Comparison of ENCODE assay signal across 16 cellular contexts in the genomic region with DNA sequence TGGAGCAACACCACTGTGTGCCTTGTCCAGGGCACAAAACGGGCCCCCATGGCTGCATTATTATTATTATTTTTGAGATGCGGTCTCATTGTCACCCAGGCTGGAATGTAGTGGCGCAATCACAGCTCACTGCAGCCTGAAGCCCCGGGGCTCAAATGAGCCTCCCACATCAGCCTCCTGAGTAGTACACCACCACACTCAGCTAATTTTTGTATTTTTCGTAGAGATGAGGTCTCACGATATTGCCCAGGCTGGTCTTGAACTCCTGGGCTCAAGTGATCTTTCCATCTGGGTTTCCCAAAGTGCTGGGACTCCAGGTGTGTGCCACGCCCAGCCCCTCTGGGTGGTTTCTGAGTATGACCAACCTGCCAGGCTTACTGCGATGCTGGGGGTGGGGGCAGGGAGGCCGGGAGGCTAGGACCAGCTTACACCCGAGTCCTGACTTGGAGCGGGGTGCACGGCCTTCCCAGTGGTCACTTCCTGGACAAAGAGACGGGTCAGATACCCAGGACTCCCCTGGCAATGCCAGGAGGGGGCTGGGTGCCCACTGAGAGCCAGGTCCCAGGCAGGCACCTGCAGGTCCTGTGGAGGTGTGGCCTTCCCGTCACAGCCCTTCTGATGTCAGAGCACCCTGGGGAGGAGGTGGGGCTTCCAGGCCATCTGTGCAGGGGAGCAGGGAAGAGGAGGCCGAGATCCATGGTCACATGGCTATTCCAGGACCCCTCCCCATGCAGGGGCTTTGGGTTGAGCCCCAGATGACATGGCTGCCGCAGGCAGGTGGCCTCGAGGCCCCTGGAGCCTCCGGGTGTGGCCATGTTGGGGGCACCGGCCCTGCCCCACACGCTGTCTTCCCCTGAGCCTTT. TPM values are rescaled to one million over a fixed set of nuclear protein-coding genes. Genes with fewer than 3 reads are reported as not detected.
DNase-seq lines count a peak whose midpoint lies in the region; ATAC-seq and TF ChIP-seq lines count a peak whose summit lies in the region.
"Had no signal": no experiment of that assay in that cellular context is flagged by ENCODE, and none has a peak within 500 bp of the region (broad histone marks: within the 10 kb centered on the region; RNA-seq: fewer than 3 reads in every experiment).

No MANE protein-coding gene starts in this region.

- TF ChIP-seq CTCF in SK-N-SH (IDR thresholded peaks at IDR 0.05) (no peak), stomach (IDR thresholded peaks at IDR 0.05) (no peak)

- no peaks in the 10 kb centered on the region for H3K9me3 ChIP-seq in SK-N-SH
- no peaks in the 10 kb centered on the region for H3K9me3 ChIP-seq in stomach
- H3K9me3 ChIP-seq: adrenal gland, right lobe of liver had no signal

- H2AFZ ChIP-seq in SK-N-SH (ENCODE audit: low read depth): no peak overlapping the region

- no peaks in the 10 kb centered on the region for H3K79me2 ChIP-seq in SK-N-SH (ENCODE audit: insufficient read depth)

- H3K27ac ChIP-seq in SK-N-SH (ENCODE audit: low read depth in 2 of 2, low read length in 1 of 2): no peak overlapping the region
- H3K27ac ChIP-seq in stomach: peak overlapping the region; percentile 74 to 86 (median 83)
- H3K27ac ChIP-seq: adrenal gland, right lobe of liver had no signal

- intact Hi-C loops in stomach (cut with DNase I; ENCODE audit: low total_unique reads): no loop called here

- no peak for TF ChIP-seq RAD21 in SK-N-SH (IDR thresholded peaks at IDR 0.05; ENCODE audit: low read length)

- ATAC-seq in SK-N-SH treated with all-trans-retinoic acid at 6 μM for 48 hours (no peak), esophagus mucosa (peak; percentile 64)

- H3K4me1 ChIP-seq in SK-N-SH (ENCODE audit: control insufficient read depth in 1 of 2, insufficient read depth in 2 of 2, low read depth in 1 of 2, low read length in 1 of 2): peaks cover 0 to 4% of the 10 kb centered on the region in 2 experiments; a peak in 1 of 4 replicates
- peaks cover 47 to 70% (median 53%) of the 10 kb centered on the region in 4 donors for H3K4me1 ChIP-seq in stomach

- POLR2A ChIA-PET in SK-N-SH (lab: Yijun Ruan, JAX): interaction anchor here (1.2 kb wide), 1 partner anchor 77 kb away, joined by 3 read pairs; no protein-coding TSS in a partner anchor

- peak; percentile 36 for DNase-seq in SK-N-SH
- DNase-seq in NCI-H2196 (lab: John Stamatoyannopoulos, UW; ENCODE audit: unreplicated experiment): peak; percentile 69
- no peak for DNase-seq in stomach
- no peak for DNase-seq in UCSD-AML1 (lab: John Stamatoyannopoulos, UW; ENCODE audit: unreplicated experiment)
- no peak for DNase-seq in foreskin melanocyte
- no peak for DNase-seq in OCI-M1 (lab: John Stamatoyannopoulos, UW)
- DNase-seq: stimulated activated CD8-positive, alpha-beta memory T cell treated with anti-CD3 and anti-CD28 coated beads, Interleukin-4, amount 100 ng/mL, for 48 hours had no signal

- no peaks in the 10 kb centered on the region for H3K27me3 ChIP-seq in SK-N-SH (ENCODE audit: insufficient read depth)
- peaks cover 0 to 36% (median 28%) of the 10 kb centered on the region in 3 donors for H3K27me3 ChIP-seq in stomach
- H3K27me3 ChIP-seq: right lobe of liver had no signal

- TF ChIP-seq EP300 in SK-N-SH (IDR thresholded peaks at IDR 0.05; ENCODE audit: borderline replicate concordance in 1 of 2, low read depth in 1 of 2, low read length in 1 of 2) (no peak), stomach (IDR thresholded peaks at IDR 0.05) (no peak)

- no peaks in the 10 kb centered on the region for H3K9me2 ChIP-seq in SK-N-SH

- no peaks in the 10 kb centered on the region for H3F3A ChIP-seq in SK-N-SH (replicated peaks; ENCODE audit: insufficient read depth)

- H3K9ac ChIP-seq in SK-N-SH: no peak overlapping the region

- no peaks in the 10 kb centered on the region for H3K36me3 ChIP-seq in SK-N-SH (replicated peaks in 1 of 2; ENCODE audit: control insufficient read depth in 1 of 2, insufficient read depth in 2 of 2, low read length in 1 of 2)
- no peaks in the 10 kb centered on the region for H3K36me3 ChIP-seq in stomach
- H3K36me3 ChIP-seq: adrenal gland, right lobe of liver had no signal

- WGBS in SK-N-SH (ENCODE audit: low lambda C conversion rate): 88% methylated on average over 11 of the region's 20 CpGs
- 62 to 75% (median 68%) methylated on average over 19 to 20 of the region's 20 CpGs for WGBS in stomach, 5 donors

- H3K4me3 ChIP-seq in SK-N-SH (ENCODE audit: low read depth in 2 of 2, low read length in 1 of 2): no peak overlapping the region
- no peak overlapping the region for H3K4me3 ChIP-seq in stomach
- H3K4me3 ChIP-seq: adrenal gland, right lobe of liver had no signal

- no peak overlapping the region for H3K4me2 ChIP-seq in SK-N-SH

- no peak for TF ChIP-seq POLR2A in stomach (IDR thresholded peaks at IDR 0.05)

- CTCF ChIA-PET in SK-N-SH (lab: Yijun Ruan, JAX): interaction anchor here (1.1 to 1.4 kb wide), 2 partner anchors 9 to 112 kb away, joined by 3 to 4 read pairs; a partner anchor contains a TSS

- H4K20me1 ChIP-seq in SK-N-SH (ENCODE audit: insufficient read depth): no peaks in the 10 kb centered on the region

TF ChIP-seq in SK-N-SH, 30 proteins besides CTCF, POLR2A, EP300 and RAD21 (continues in another document):
- TF ChIP-seq SMC3 (IDR thresholded peaks at IDR 0.05; ENCODE audit: low read depth, low read length) (no peak), NFIC (IDR thresholded peaks at IDR 0.05; ENCODE audit: borderline replicate concordance) (no peak), NRF1 (IDR thresholded peaks at IDR 0.05; ENCODE audit: low read depth, low read length) (no peak), RXRA (IDR thresholded peaks at IDR 0.05; ENCODE audit: borderline replicate concordance, low read depth) (no peak), MXI1 (IDR thresholded peaks at IDR 0.05; ENCODE audit: low read depth, low read length) (no peak)
- TF ChIP-seq, protein P1, sequence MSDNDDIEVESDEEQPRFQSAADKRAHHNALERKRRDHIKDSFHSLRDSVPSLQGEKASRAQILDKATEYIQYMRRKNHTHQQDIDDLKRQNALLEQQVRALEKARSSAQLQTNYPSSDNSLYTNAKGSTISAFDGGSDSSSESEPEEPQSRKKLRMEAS (IDR thresholded peaks at IDR 0.05; ENCODE audit: low read depth): no peak

TF ChIP-seq in SK-N-SH treated with all-trans-retinoic acid at 6 μM for 48 hours, 23 proteins besides CTCF, POLR2A, EP300 and RAD21:
- TF ChIP-seq OSR1 (CRISPR knock-in tag; IDR thresholded peaks at IDR 0.05): no peak
- TF ChIP-seq, protein P2, sequence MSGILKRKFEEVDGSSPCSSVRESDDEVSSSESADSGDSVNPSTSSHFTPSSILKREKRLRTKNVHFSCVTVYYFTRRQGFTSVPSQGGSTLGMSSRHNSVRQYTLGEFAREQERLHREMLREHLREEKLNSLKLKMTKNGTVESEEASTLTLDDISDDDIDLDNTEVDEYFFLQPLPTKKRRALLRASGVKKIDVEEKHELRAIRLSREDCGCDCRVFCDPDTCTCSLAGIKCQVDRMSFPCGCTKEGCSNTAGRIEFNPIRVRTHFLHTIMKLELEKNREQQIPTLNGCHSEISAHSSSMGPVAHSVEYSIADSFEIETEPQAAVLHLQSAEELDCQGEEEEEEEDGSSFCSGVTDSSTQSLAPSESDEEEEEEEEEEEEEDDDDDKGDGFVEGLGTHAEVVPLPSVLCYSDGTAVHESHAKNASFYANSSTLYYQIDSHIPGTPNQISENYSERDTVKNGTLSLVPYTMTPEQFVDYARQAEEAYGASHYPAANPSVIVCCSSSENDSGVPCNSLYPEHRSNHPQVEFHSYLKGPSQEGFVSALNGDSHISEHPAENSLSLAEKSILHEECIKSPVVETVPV (CRISPR knock-in tag; IDR thresholded peaks at IDR 0.05): no peak
- no peak for TF ChIP-seq SNAI2 (CRISPR knock-in tag; IDR thresholded peaks at IDR 0.05)

RNA-seq across cellular contexts. Expression of a gene that starts 8.3 kb away (rescaled TPM):
- polyA plus RNA-seq in SK-N-SH (2012; rRNA removed) (3.9 and 4.2 TPM in 2 replicates), stomach (1 to 10 TPM; 1.5 to 2.7 (median 2.0) TPM)
- polyA plus RNA-seq in SK-N-SH (2012; cell fraction: cytosol; rRNA removed): 2.9 and 3.4 TPM in 2 replicates
- 5.1 and 6.5 TPM in 2 replicates for polyA plus RNA-seq in SK-N-SH (2012; cell fraction: nucleus; rRNA removed)
- total RNA-seq in esophagus mucosa (20.4 TPM), stomach (100 to 1,000 TPM in 1 of 5 donors, 10 to 100 TPM in 2, 1 to 10 TPM in 2; 1.2 to 323 (median 14.6) TPM)
- total RNA-seq: fibroblast of lung, LHCN-M2 had no signal

RNA-seq across cellular contexts. Expression of a gene that starts 32.9 kb away (rescaled TPM):
- polyA plus RNA-seq in SK-N-SH (2012; rRNA removed) (0.81 and 0.99 TPM in 2 replicates), stomach (1 to 10 TPM; 5.9 to 8.9 (median 6.0) TPM)
- polyA plus RNA-seq in SK-N-SH (2012; cell fraction: cytosol; rRNA removed): 0.36 and 0.62 TPM in 2 replicates
- polyA plus RNA-seq in SK-N-SH (2012; cell fraction: nucleus; rRNA removed): 2.2 and 3.4 TPM in 2 replicates
- total RNA-seq in esophagus mucosa (15.4 TPM), stomach (100 to 1,000 TPM in 1 of 5 donors, 10 to 100 TPM in 3, 1 to 10 TPM in 1; 9.9 to 180 (median 29.9) TPM)

RNA-seq across cellular contexts. Expression of a gene that starts 55.3 kb away (rescaled TPM):
- polyA plus RNA-seq in SK-N-SH (2012; rRNA removed): 52.6 and 62.7 TPM in 2 replicates
- 25.6 and 50.6 TPM in 2 replicates for polyA plus RNA-seq in SK-N-SH (2012; cell fraction: cytosol; rRNA removed)
- polyA plus RNA-seq in SK-N-SH (2012; cell fraction: nucleus; rRNA removed): 57.4 and 62.4 TPM in 2 replicates
- total RNA-seq in esophagus mucosa: 36.7 TPM
- total RNA-seq in stomach: 100 to 1,000 TPM in 1 of 5 donors, 10 to 100 TPM in 4; 11.2 to 134 (median 44.9) TPM
- 10 to 100 TPM; 29.0 to 38.0 (median 34.2) TPM for polyA plus RNA-seq in stomach

RNA-seq across cellular contexts. Expression of a gene that starts 59.3 kb away (rescaled TPM):
- polyA plus RNA-seq in SK-N-SH (2012; rRNA removed) (not detected in 2 replicates), stomach (not detected)
- polyA plus RNA-seq in SK-N-SH (2012; cell fraction: cytosol; rRNA removed): not detected in 2 replicates
- not detected in 2 replicates for polyA plus RNA-seq in SK-N-SH (2012; cell fraction: nucleus; rRNA removed)
- total RNA-seq in esophagus mucosa (not detected), stomach (not detected)
- total RNA-seq: fibroblast of lung, LHCN-M2, lower leg skin, right lobe of liver, RPMI7951 had no signal
- polyA plus RNA-seq: AG04450, fibroblast of lung had no signal

Comparison
In these comparisons a context has a peak if more than half of its experiments do, and no peak if none do; other contexts are left out.
1. DNase-seq: peak in SK-N-SH (single experiment) and NCI-H2196 (single experiment); none in stomach (single experiment), UCSD-AML1 (single experiment), foreskin melanocyte (single experiment) and OCI-M1 (single experiment).
2. H3K27ac ChIP-seq: peak in stomach (5 of 5); none in SK-N-SH (0 of 2).